11 cellular contexts compared by ENCODE assay signal in the genomic region with DNA sequence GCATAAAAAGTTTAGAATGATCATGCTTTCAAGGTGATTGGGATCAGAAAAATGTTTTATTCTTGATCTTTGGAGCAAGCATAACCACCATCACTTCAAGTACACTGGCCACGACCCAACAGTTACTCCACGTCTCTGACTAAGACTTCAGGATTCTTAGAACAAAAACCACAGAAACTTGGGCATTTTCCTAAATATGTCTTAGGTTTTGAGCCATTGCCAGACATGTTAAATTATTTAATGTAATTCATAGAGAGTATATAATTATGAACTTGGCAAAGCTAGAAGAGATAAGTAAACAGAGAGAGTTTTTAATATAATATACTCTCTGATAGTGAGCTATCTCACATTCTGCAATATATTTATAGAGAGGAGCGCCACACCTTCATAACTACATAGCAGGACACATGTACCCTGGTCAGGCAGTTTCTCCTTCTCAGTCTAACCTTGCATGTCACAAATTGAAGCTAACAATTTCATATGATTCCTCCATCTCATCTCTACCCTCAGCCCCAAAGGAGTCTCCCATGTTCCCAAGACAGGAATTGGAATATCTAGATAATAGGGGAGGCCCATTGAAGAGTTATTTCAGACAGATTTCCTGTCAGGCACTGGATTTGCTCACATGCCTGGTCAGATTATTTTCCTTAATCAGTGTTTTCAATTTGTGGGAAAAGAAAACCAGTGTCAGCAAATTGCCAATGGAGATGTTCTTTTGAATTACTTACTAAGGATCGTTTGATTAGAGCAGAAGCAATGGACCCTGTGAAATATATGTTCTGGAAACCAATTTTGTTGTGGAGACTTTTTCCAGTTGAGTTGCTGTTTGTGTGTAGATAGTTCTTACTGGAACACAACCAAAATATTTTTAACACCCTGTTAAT.
DNase-seq lines count a peak whose midpoint lies in the region; ATAC-seq and TF ChIP-seq lines count a peak whose summit lies in the region.
"Had no signal": no experiment of that assay in that cellular context is flagged by ENCODE, and none has a peak within 500 bp of the region (broad histone marks: within the 10 kb centered on the region; RNA-seq: fewer than 3 reads in every experiment).

No MANE protein-coding gene starts in this region.

- no peaks in the 10 kb centered on the region for H3K36me3 Mint-ChIP-seq in osteocyte (ENCODE audit: unreplicated experiment)
- H3K36me3 Mint-ChIP-seq: natural killer cell had no signal

- TF ChIP-seq CTCF in osteocyte (IDR thresholded peaks at IDR 0.05): no peak

- no peaks in the 10 kb centered on the region for H3K9me3 Mint-ChIP-seq in osteocyte (ENCODE audit: unreplicated experiment)
- H3K9me3 Mint-ChIP-seq: natural killer cell had no signal

- ATAC-seq in HG03460 (IDR thresholded peaks at IDR 0.05; ENCODE audit: unreplicated experiment): no peak
- ATAC-seq in GM18519 (IDR thresholded peaks at IDR 0.05; ENCODE audit: low FRiP score, unreplicated experiment): no peak
- ATAC-seq: natural killer cell had no signal

- H3K27me3 Mint-ChIP-seq in osteocyte (ENCODE audit: unreplicated experiment): no peaks in the 10 kb centered on the region

- DNase-seq in Daoy (ENCODE audit: low read depth) (peak; percentile 72), NCI-H226 (peak; percentile 82), dedifferentiated amniotic fluid mesenchymal stem cell (ENCODE audit: extremely low spot score) (peak; percentile 92), osteocyte (ENCODE audit: extremely low spot score, unreplicated experiment) (no peak), NCI-H1417 (lab: John Stamatoyannopoulos, UW) (no peak)
- no peak for DNase-seq in central memory CD4-positive, alpha-beta T cell
- DNase-seq: H7, natural killer cell, NCI-H2227 treated with DMSO at 0.1 percent for 48 hours had no signal

- peak overlapping the region; percentile 47 for H3K27ac Mint-ChIP-seq in osteocyte (ENCODE audit: unreplicated experiment)
- H3K27ac Mint-ChIP-seq: natural killer cell had no signal

- H3K4me3 Mint-ChIP-seq in osteocyte (ENCODE audit: unreplicated experiment): no peak overlapping the region
- H3K4me3 Mint-ChIP-seq: natural killer cell had no signal

- peaks cover 44% of the 10 kb centered on the region for H3K4me1 Mint-ChIP-seq in osteocyte (ENCODE audit: unreplicated experiment)

Comparison
In these comparisons a context has a peak if more than half of its experiments do, and no peak if none do; other contexts are left out.
1. DNase-seq: peak in Daoy (single experiment), NCI-H226 (single experiment) and dedifferentiated amniotic fluid mesenchymal stem cell (single experiment); none in osteocyte (single experiment), NCI-H1417 (0 of 3) and central memory CD4-positive, alpha-beta T cell (single experiment).